9 cellular contexts compared by ENCODE assay signal in genomic region chr6:87078983-87079616, GRCh38. TPM values are rescaled to one million over a fixed set of nuclear protein-coding genes. Genes with fewer than 3 reads are reported as not detected.
DNase-seq lines count a peak whose midpoint lies in the region; ATAC-seq, FAIRE-seq and TF ChIP-seq lines count a peak whose summit lies in the region.
"Had no signal": no experiment of that assay in that cellular context is flagged by ENCODE, and none has a peak within 500 bp of the region (broad histone marks: within the 10 kb centered on the region; RNA-seq: fewer than 3 reads in every experiment).

No MANE protein-coding gene starts in this region.

- ATAC-seq in GM19438 (IDR thresholded peaks at IDR 0.05; ENCODE audit: low read depth, unreplicated experiment) (peak; percentile 79), gastroesophageal sphincter (peak; percentile 48)

- H3K4me1 ChIP-seq in gastroesophageal sphincter (no peaks in the 10 kb centered on the region), parathyroid adenoma (no peaks in the 10 kb centered on the region)

- TF ChIP-seq POLR2A in gastroesophageal sphincter (IDR thresholded peaks at IDR 0.05), result no peak

- H3K27ac ChIP-seq in gastroesophageal sphincter (no peak overlapping the region), parathyroid adenoma (no peak overlapping the region)
- H3K27ac ChIP-seq: SK-N-MC had no signal

- H3K36me3 ChIP-seq in gastroesophageal sphincter (no peaks in the 10 kb centered on the region), parathyroid adenoma (ENCODE audit: control insufficient read depth, insufficient read depth, low read length) (no peaks in the 10 kb centered on the region)

- H3K4me3 ChIP-seq in gastroesophageal sphincter (no peak overlapping the region), parathyroid adenoma (ENCODE audit: low read depth, low read length) (no peak overlapping the region)
- H3K4me3 ChIP-seq: SK-N-MC had no signal

- no peaks in the 10 kb centered on the region for H3K79me2 ChIP-seq in parathyroid adenoma

- no peaks in the 10 kb centered on the region for H3K27me3 ChIP-seq in gastroesophageal sphincter
- H3K27me3 ChIP-seq in parathyroid adenoma (ENCODE audit: control insufficient read depth, insufficient read depth, low read length), result no peaks in the 10 kb centered on the region

- DNase-seq in CMK (ENCODE audit: low read depth) (peak; percentile 53), HT1080 (ENCODE audit: low read depth) (peak; percentile 63), RPMI8226 (peak; percentile 64), urothelium cell line (ENCODE audit: low spot score) (peak; percentile 61)
- DNase-seq in activated T-helper 9 cell treated with anti-CD3 and anti-CD28 coated beads, Interleukin-2, amount 50 U/mL, for 16 hours (ENCODE audit: low read depth), result peak; percentile 27

- H2AFZ ChIP-seq in parathyroid adenoma, result no peak overlapping the region

- H3K9me3 ChIP-seq in gastroesophageal sphincter (no peaks in the 10 kb centered on the region), parathyroid adenoma (ENCODE audit: control insufficient read depth, low read length) (no peaks in the 10 kb centered on the region)

- no peak for FAIRE-seq in urothelium cell line (lab: Jason Lieb, UNC)

- no peak overlapping the region for H3K4me2 ChIP-seq in parathyroid adenoma (ENCODE audit: low read length)

- H3K9ac ChIP-seq in parathyroid adenoma, result no peak overlapping the region

- no peak for TF ChIP-seq EP300 in gastroesophageal sphincter (IDR thresholded peaks at IDR 0.05)

- TF ChIP-seq CTCF in gastroesophageal sphincter (IDR thresholded peaks at IDR 0.05) (peak; percentile 22 to 79 (median 47)), parathyroid adenoma (IDR thresholded peaks at IDR 0.05) (peak; percentile 54)

- WGBS in gastroesophageal sphincter (ENCODE audit: low coverage in 1 of 2), 2 donors, result 40 to 48% methylated on average over 4 to 6 of the region's 8 CpGs

RNA-seq across cellular contexts. Expression of gene CGA, which starts 15.8 kb away (rescaled TPM):
- 0.13 TPM in 1 of 2 replicates, not detected in the other for total RNA-seq in HT1080 (2014; rRNA removed; shearing (Covaris generic))
- polyA plus RNA-seq in HT1080 (2015; cell fraction: cytosol; rRNA removed), result 0.16 TPM in 1 of 2 replicates, not detected in the other
- not detected in 2 replicates for polyA plus RNA-seq in HT1080 (2015; cell fraction: nucleus; rRNA removed)
- not detected for total RNA-seq in gastroesophageal sphincter
